8 cellular contexts compared by ENCODE assay signal in genomic region chr16:69763557-69763942, GRCh38. TPM values are rescaled to one million over a fixed set of nuclear protein-coding genes. Genes with fewer than 3 reads are reported as not detected.
DNase-seq lines count a peak whose midpoint lies in the region; ATAC-seq and TF ChIP-seq lines count a peak whose summit lies in the region.

No MANE protein-coding gene starts in this region.

- no peak for ATAC-seq in GM18861 (IDR thresholded peaks at IDR 0.05; ENCODE audit: unreplicated experiment)

- H3K4me1 ChIP-seq in HEK293 (ENCODE audit: control insufficient read depth, insufficient read depth, low read length): peaks cover 3% of the 10 kb centered on the region; the same call in 1 of the 2 replicates
- H3K4me1 ChIP-seq in hepatocyte (ENCODE audit: insufficient read depth): peaks cover 5% of the 10 kb centered on the region

- H3K4me2 ChIP-seq in hepatocyte: peak overlapping the region; percentile 76

- no peak for DNase-seq in activated CD4-positive, alpha-beta memory T cell treated with anti-CD3 and anti-CD28 coated beads, Interleukin-2, amount 10 ng/mL, durations not matched to agents 7 days and 5 days
- no peak for DNase-seq in hepatocyte (ENCODE audit: low spot score)
- no peak for DNase-seq in H7
- DNase-seq in 8988T: no peak
- DNase-seq in AG20443 (ENCODE audit: low spot score): no peak

- H3K9me3 ChIP-seq in HEK293 (ENCODE audit: control insufficient read depth, insufficient read depth, low read depth, low read length) (no peaks in the 10 kb centered on the region), hepatocyte (ENCODE audit: low read depth) (no peaks in the 10 kb centered on the region)

- 77% methylated on average over 6 of the region's 6 CpGs for WGBS in hepatocyte (ENCODE audit: low lambda C conversion rate, missing lambda C conversion rate)

- H3K4me1 Mint-ChIP-seq in activated CD4-positive, alpha-beta memory T cell treated with anti-CD3 and anti-CD28 coated beads, Interleukin-2, amount 10 ng/mL, durations not matched to agents 7 days and 5 days: peaks cover 33% of the 10 kb centered on the region

- no peaks in the 10 kb centered on the region for H3K27me3 ChIP-seq in hepatocyte
- no peaks in the 10 kb centered on the region for H3K27me3 ChIP-seq in H7 (ENCODE audit: control insufficient read depth, insufficient read depth, low read length)

- POLR2A ChIA-PET in HEK293 (lab: Yijun Ruan, JAX): interaction anchor here (2.1 kb wide), 1 partner anchor 9 kb away, joined by 15 read pairs; the partner anchor contains the start of gene NOB1
- POLR2A ChIA-PET in activated CD4-positive, alpha-beta memory T cell treated with anti-CD3 and anti-CD28 coated beads, Interleukin-2, amount 10 ng/mL, durations not matched to agents 7 days and 5 days (lab: Charles Lee): interaction anchor here (1.1 to 4.6 kb wide), 7 partner anchors 8 to 199 kb away, joined by 3 to 47 read pairs (median 7); partner anchors contain the start of genes NOB1 and NQO1

- H3K9me2 ChIP-seq in hepatocyte (replicated peaks; ENCODE audit: insufficient read depth): no peaks in the 10 kb centered on the region

- CTCF ChIA-PET in HEK293 (lab: Yijun Ruan, JAX): interaction anchor here (1.0 to 1.4 kb wide), 3 partner anchors 9 to 95 kb away, joined by 3 to 11 read pairs (median 4); partner anchors contain the start of gene NOB1
- CTCF ChIA-PET in activated CD4-positive, alpha-beta memory T cell treated with anti-CD3 and anti-CD28 coated beads, Interleukin-2, amount 10 ng/mL, durations not matched to agents 7 days and 5 days (lab: Charles Lee): interaction anchor here (2.2 kb wide), 1 partner anchor 9 kb away, joined by 26 read pairs; the partner anchor contains the start of gene NOB1

- TF ChIP-seq CTCF in HEK293 (tag by site-specific recombination; IDR thresholded peaks at IDR 0.05) (no peak), hepatocyte (IDR thresholded peaks at IDR 0.05; ENCODE audit: poor library complexity) (no peak)

- no peaks in the 10 kb centered on the region for H3K9me3 Mint-ChIP-seq in activated CD4-positive, alpha-beta memory T cell treated with anti-CD3 and anti-CD28 coated beads, Interleukin-2, amount 10 ng/mL, durations not matched to agents 7 days and 5 days

- peak overlapping the region; percentile 92 for H3K4me3 Mint-ChIP-seq in activated CD4-positive, alpha-beta memory T cell treated with anti-CD3 and anti-CD28 coated beads, Interleukin-2, amount 10 ng/mL, durations not matched to agents 7 days and 5 days

- no peaks in the 10 kb centered on the region for H3K27me3 Mint-ChIP-seq in activated CD4-positive, alpha-beta memory T cell treated with anti-CD3 and anti-CD28 coated beads, Interleukin-2, amount 10 ng/mL, durations not matched to agents 7 days and 5 days

- no peaks in the 10 kb centered on the region for H3K36me3 ChIP-seq in HEK293 (ENCODE audit: control insufficient read depth in 2 of 2, insufficient read depth in 1 of 2, low read length in 2 of 2)
- no peaks in the 10 kb centered on the region for H3K36me3 ChIP-seq in hepatocyte (replicated peaks; ENCODE audit: insufficient read depth, low read depth)
- no peaks in the 10 kb centered on the region for H3K36me3 ChIP-seq in H7 (replicated peaks; ENCODE audit: control insufficient read depth, insufficient read depth, low read length)

- no peak overlapping the region for H2AFZ ChIP-seq in hepatocyte

- no peaks in the 10 kb centered on the region for H4K20me1 ChIP-seq in hepatocyte (ENCODE audit: insufficient read depth, poor library complexity, severe bottlenecking)

- H3K27ac ChIP-seq in HEK293 (ENCODE audit: extremely low read depth, low read depth, low read length) (no peak overlapping the region), hepatocyte (peak overlapping the region; percentile 86), skin epidermis (peak overlapping the region in 12 of 21 experiments; percentile 83 to 95 (median 91))

- H3K27ac Mint-ChIP-seq in activated CD4-positive, alpha-beta memory T cell treated with anti-CD3 and anti-CD28 coated beads, Interleukin-2, amount 10 ng/mL, durations not matched to agents 7 days and 5 days: peak overlapping the region; percentile 88

- no peak overlapping the region for H3K4me3 ChIP-seq in HEK293 (ENCODE audit: low read depth, low read length)
- H3K4me3 ChIP-seq in hepatocyte: peak overlapping the region; percentile 44
- H3K4me3 ChIP-seq in skin epidermis: peak overlapping the region in 1 of 7 experiments; percentile 81
- no peak overlapping the region for H3K4me3 ChIP-seq in H7 (ENCODE audit: insufficient read depth, low read depth, low read length)

- peaks cover 53% of the 10 kb centered on the region for H3K79me2 ChIP-seq in hepatocyte

- H3K36me3 Mint-ChIP-seq in activated CD4-positive, alpha-beta memory T cell treated with anti-CD3 and anti-CD28 coated beads, Interleukin-2, amount 10 ng/mL, durations not matched to agents 7 days and 5 days (ENCODE audit: low read depth): peaks cover 14% of the 10 kb centered on the region

TF ChIP-seq in HEK293, 187 proteins besides CTCF, POLR2A, EP300 and RAD21:
- TF ChIP-seq MEIS1 (CRISPR knock-in tag; IDR thresholded peaks at IDR 0.05; ENCODE audit: borderline replicate concordance) (no peak), ZNF658 (tag by site-specific recombination; IDR thresholded peaks at IDR 0.05) (no peak), ZSCAN30 (tag by site-specific recombination; IDR thresholded peaks at IDR 0.05) (no peak), ZNF501 (tag by site-specific recombination; IDR thresholded peaks at IDR 0.05) (no peak), FEZF1 (tag by site-specific recombination; IDR thresholded peaks at IDR 0.05) (peak; percentile 51; the same call in 1 of the 2 replicates), ZNF843 (tag by site-specific recombination; IDR thresholded peaks at IDR 0.05) (no peak), ZNF354C (tag by site-specific recombination; IDR thresholded peaks at IDR 0.05; ENCODE audit: borderline replicate concordance, low read depth) (no peak), ZNF10 (tag by site-specific recombination; IDR thresholded peaks at IDR 0.05) (no peak)

RNA-seq across cellular contexts. Expression of gene WWP2, which starts 1.4 kb away (rescaled TPM):
- 10 to 100 TPM; 59.4 to 61.6 TPM for total RNA-seq in activated CD4-positive, alpha-beta memory T cell treated with anti-CD3 and anti-CD28 coated beads, Interleukin-2, amount 10 ng/mL, durations not matched to agents 7 days and 5 days
- 19.9 and 26.2 TPM in 2 replicates for total RNA-seq in hepatocyte
- 19.1 and 23.1 TPM in 2 replicates for polyA plus RNA-seq in hepatocyte
- 25.1 and 28.3 TPM in 2 replicates for total RNA-seq in H7 (2014; rRNA removed; shearing (Covaris generic))

RNA-seq across cellular contexts. Expression of gene NOB1, which starts 8.8 kb away (rescaled TPM):
- total RNA-seq in activated CD4-positive, alpha-beta memory T cell treated with anti-CD3 and anti-CD28 coated beads, Interleukin-2, amount 10 ng/mL, durations not matched to agents 7 days and 5 days: 10 to 100 TPM; 60.6 to 62.5 TPM
- total RNA-seq in hepatocyte: 23.9 and 34.6 TPM in 2 replicates
- polyA plus RNA-seq in hepatocyte: 25.1 and 28.0 TPM in 2 replicates
- 43.4 and 65.0 TPM in 2 replicates for total RNA-seq in H7 (2014; rRNA removed; shearing (Covaris generic))

RNA-seq across cellular contexts. Expression of gene NQO1, which starts 37.2 kb away (rescaled TPM):
- 10 to 100 TPM; 31.2 to 35.6 TPM for total RNA-seq in activated CD4-positive, alpha-beta memory T cell treated with anti-CD3 and anti-CD28 coated beads, Interleukin-2, amount 10 ng/mL, durations not matched to agents 7 days and 5 days
- total RNA-seq in hepatocyte: 131 and 132 TPM in 2 replicates
- polyA plus RNA-seq in hepatocyte: 142 and 169 TPM in 2 replicates
- total RNA-seq in H7 (2014; rRNA removed; shearing (Covaris generic)): 145 and 229 TPM in 2 replicates
